ENCODE assay signal across 8 cellular contexts in genomic region chr3:119294402-119294888, GRCh38. TPM values are rescaled to one million over a fixed set of nuclear protein-coding genes. Genes with fewer than 3 reads are reported as not detected.
A peak's percentile ranks its signal among the peaks of the same experiment; 100 is the strongest.
DNase-seq lines count a peak whose midpoint lies in the region; ATAC-seq and TF ChIP-seq lines count a peak whose summit lies in the region.

No MANE protein-coding gene starts in this region.

- H3K4me1 Mint-ChIP-seq in activated T-helper 1 cell treated with anti-CD3 and anti-CD28 coated beads, Interleukin-12 subunit alpha, Interleukin-12 subunit beta, Interleukin-2, Interleukin-4 antibody, amounts not matched to agents 30 ng/mL and 10 ng/mL and 1 ng/mL, durations not matched to agents 14 hours and 24 hours and 36 hours (ENCODE audit: low read depth): peaks cover 55% of the 10 kb centered on the region

- peak overlapping the region; percentile 71 for H3K9ac ChIP-seq in NT2/D1 (ENCODE audit: insufficient read length, low read depth)

- intact Hi-C loops in activated T-helper 1 cell treated with anti-CD3 and anti-CD28 coated beads, Interleukin-12 subunit alpha, Interleukin-12 subunit beta, Interleukin-2, Interleukin-4 antibody, amounts not matched to agents 30 ng/mL and 10 ng/mL and 1 ng/mL, durations not matched to agents 14 hours and 24 hours and 36 hours (cut with micrococcal nuclease): loop anchor here (1.0 to 5.0 kb wide), 9 partner anchors 20 to 1053 kb away; partner anchors contain the start of genes COX17, GSK3B, LRRC58 and TIMMDC1
- intact Hi-C loops in posterior vena cava (cut with DNase I): no loop called here
- intact Hi-C loops in uterus (cut with DNase I; ENCODE audit: low total_unique reads): no loop called here

- H3K27me3 Mint-ChIP-seq in activated T-helper 1 cell treated with anti-CD3 and anti-CD28 coated beads, Interleukin-12 subunit alpha, Interleukin-12 subunit beta, Interleukin-2, Interleukin-4 antibody, amounts not matched to agents 30 ng/mL and 10 ng/mL and 1 ng/mL, durations not matched to agents 14 hours and 24 hours and 36 hours (ENCODE audit: insufficient read depth): peaks cover 42% of the 10 kb centered on the region

- H3K27me3 ChIP-seq in NT2/D1 (ENCODE audit: insufficient read depth, insufficient read length): peaks cover 57% of the 10 kb centered on the region
- H3K27me3 ChIP-seq in gastroesophageal sphincter: no peaks in the 10 kb centered on the region
- no peaks in the 10 kb centered on the region for H3K27me3 ChIP-seq in uterus

- peaks cover 15% of the 10 kb centered on the region for H3K36me3 Mint-ChIP-seq in activated T-helper 1 cell treated with anti-CD3 and anti-CD28 coated beads, Interleukin-12 subunit alpha, Interleukin-12 subunit beta, Interleukin-2, Interleukin-4 antibody, amounts not matched to agents 30 ng/mL and 10 ng/mL and 1 ng/mL, durations not matched to agents 14 hours and 24 hours and 36 hours (ENCODE audit: low read depth)

- peak in 1 of 2 donors; percentile 34 for TF ChIP-seq POLR2A in gastroesophageal sphincter (IDR thresholded peaks at IDR 0.05)
- TF ChIP-seq POLR2A in uterus (IDR thresholded peaks at IDR 0.05): no peak

- H3K36me3 ChIP-seq in NT2/D1 (ENCODE audit: insufficient read depth, insufficient read length, low read length) (peaks cover under 1% of the 10 kb centered on the region), gastroesophageal sphincter (peaks cover 0 to 15% of the 10 kb centered on the region in 2 donors), uterus (no peaks in the 10 kb centered on the region)

- TF ChIP-seq CTCF in gastroesophageal sphincter (IDR thresholded peaks at IDR 0.05) (no peak), uterus (IDR thresholded peaks at IDR 0.05) (no peak)

- H3K27ac Mint-ChIP-seq in activated T-helper 1 cell treated with anti-CD3 and anti-CD28 coated beads, Interleukin-12 subunit alpha, Interleukin-12 subunit beta, Interleukin-2, Interleukin-4 antibody, amounts not matched to agents 30 ng/mL and 10 ng/mL and 1 ng/mL, durations not matched to agents 14 hours and 24 hours and 36 hours: peak overlapping the region; percentile 78

- no peak for TF ChIP-seq EP300 in gastroesophageal sphincter (IDR thresholded peaks at IDR 0.05)

- H3K4me3 Mint-ChIP-seq in activated T-helper 1 cell treated with anti-CD3 and anti-CD28 coated beads, Interleukin-12 subunit alpha, Interleukin-12 subunit beta, Interleukin-2, Interleukin-4 antibody, amounts not matched to agents 30 ng/mL and 10 ng/mL and 1 ng/mL, durations not matched to agents 14 hours and 24 hours and 36 hours: peak overlapping the region; percentile 85

- H3K9me3 Mint-ChIP-seq in activated T-helper 1 cell treated with anti-CD3 and anti-CD28 coated beads, Interleukin-12 subunit alpha, Interleukin-12 subunit beta, Interleukin-2, Interleukin-4 antibody, amounts not matched to agents 30 ng/mL and 10 ng/mL and 1 ng/mL, durations not matched to agents 14 hours and 24 hours and 36 hours: no peaks in the 10 kb centered on the region

- 1% methylated on average over 14 of the region's 43 CpGs; no CpG with 5 or more reads in 1 of the 2 donors for WGBS in gastroesophageal sphincter (ENCODE audit: low coverage in 1 of 2), 2 donors

- ATAC-seq in HG02852 (IDR thresholded peaks at IDR 0.05; ENCODE audit: unreplicated experiment): peak; percentile 68
- peak; percentile 82 for ATAC-seq in gastroesophageal sphincter

- H3K9me3 ChIP-seq in NT2/D1 (ENCODE audit: insufficient read depth, low read length) (no peaks in the 10 kb centered on the region), gastroesophageal sphincter (no peaks in the 10 kb centered on the region), uterus (no peaks in the 10 kb centered on the region)

- H3K4me3 ChIP-seq in NT2/D1 (ENCODE audit: insufficient read length, low read depth) (peak overlapping the region; percentile 57), gastroesophageal sphincter (peak overlapping the region; percentile 55 to 90), uterus (peak overlapping the region; percentile 80 to 86)

- H3K27ac ChIP-seq in gastroesophageal sphincter (peak overlapping the region; percentile 61 to 96 (median 91)), uterus (peak overlapping the region; percentile 87 to 94)

- H3K4me1 ChIP-seq in NT2/D1 (ENCODE audit: insufficient read depth, insufficient read length): no peaks in the 10 kb centered on the region
- H3K4me1 ChIP-seq in gastroesophageal sphincter: peaks cover 0 to 53% (median 13%) of the 10 kb centered on the region in 3 donors
- no peaks in the 10 kb centered on the region for H3K4me1 ChIP-seq in uterus

- peak; percentile 28 for DNase-seq in NCI-H1694 treated with DMSO at 0.1 percent for 48 hours (lab: John Stamatoyannopoulos, UW)
- DNase-seq in NCI-H1694 (lab: John Stamatoyannopoulos, UW): no peak
- DNase-seq in NT2/D1 (ENCODE audit: low read depth, low spot score): no peak
- peak; percentile 48 for DNase-seq in activated T-helper 1 cell treated with anti-CD3 and anti-CD28 coated beads, Interleukin-12 subunit alpha, Interleukin-12 subunit beta, Interleukin-2, Interleukin-4 antibody, amounts not matched to agents 30 ng/mL and 10 ng/mL and 1 ng/mL, durations not matched to agents 14 hours and 24 hours and 36 hours (ENCODE audit: low spot score)
- peak; percentile 91 for DNase-seq in posterior vena cava (ENCODE audit: low spot score)
- DNase-seq in uterus: peak; percentile 46 to 47

RNA-seq across cellular contexts. Expression of gene ARHGAP31, which starts 0.3 kb away (rescaled TPM):
- total RNA-seq in activated T-helper 1 cell treated with anti-CD3 and anti-CD28 coated beads, Interleukin-12 subunit alpha, Interleukin-12 subunit beta, Interleukin-2, Interleukin-4 antibody, amounts not matched to agents 30 ng/mL and 10 ng/mL and 1 ng/mL, durations not matched to agents 14 hours and 24 hours and 36 hours: 7.5 and 8.0 TPM in 2 replicates
- total RNA-seq in gastroesophageal sphincter (10 to 100 TPM; 19.8 to 28.7 (median 22.6) TPM), posterior vena cava (10 to 100 TPM; 26.5 to 26.9 TPM), uterus (10 to 100 TPM; 17.6 to 53.2 (median 29.4) TPM)

RNA-seq across cellular contexts. Expression of gene B4GALT4, which starts 53.8 kb away (rescaled TPM):
- total RNA-seq in activated T-helper 1 cell treated with anti-CD3 and anti-CD28 coated beads, Interleukin-12 subunit alpha, Interleukin-12 subunit beta, Interleukin-2, Interleukin-4 antibody, amounts not matched to agents 30 ng/mL and 10 ng/mL and 1 ng/mL, durations not matched to agents 14 hours and 24 hours and 36 hours: 14.1 and 18.6 TPM in 2 replicates
- total RNA-seq in gastroesophageal sphincter: 10 to 100 TPM; 15.6 to 23.9 (median 17.5) TPM
- total RNA-seq in posterior vena cava: 10 to 100 TPM; 19.0 to 19.7 TPM
- 10 to 100 TPM; 21.6 to 74.1 (median 49.8) TPM for total RNA-seq in uterus

Comparison
In these comparisons a context has a peak if more than half of its experiments do, and no peak if none do; other contexts are left out.
1. DNase-seq: peak in NCI-H1694 treated with DMSO at 0.1 percent for 48 hours (single experiment), activated T-helper 1 cell treated with anti-CD3 and anti-CD28 coated beads, Interleukin-12 subunit alpha, Interleukin-12 subunit beta, Interleukin-2, Interleukin-4 antibody, amounts not matched to agents 30 ng/mL and 10 ng/mL and 1 ng/mL, durations not matched to agents 14 hours and 24 hours and 36 hours (single experiment), posterior vena cava (single experiment) and uterus (2 of 2); none in NCI-H1694 (single experiment) and NT2/D1 (single experiment).
2. Peak in every context shown above with its lines, with median percentiles within 50 percentile points of each other: H3K4me3 ChIP-seq.